1 cellular context compared by ENCODE assay signal in genomic region chr5:143405063-143405746, GRCh38.
A peak's percentile ranks its signal among the peaks of the same experiment; 100 is the strongest.
TF ChIP-seq lines count a peak whose summit lies in the region.

No MANE protein-coding gene starts in this region.

TF ChIP-seq in HepG2, 621 proteins besides CTCF, POLR2A, EP300 and RAD21 (continued from another document and continues in another):
- TF ChIP-seq, protein P1, sequence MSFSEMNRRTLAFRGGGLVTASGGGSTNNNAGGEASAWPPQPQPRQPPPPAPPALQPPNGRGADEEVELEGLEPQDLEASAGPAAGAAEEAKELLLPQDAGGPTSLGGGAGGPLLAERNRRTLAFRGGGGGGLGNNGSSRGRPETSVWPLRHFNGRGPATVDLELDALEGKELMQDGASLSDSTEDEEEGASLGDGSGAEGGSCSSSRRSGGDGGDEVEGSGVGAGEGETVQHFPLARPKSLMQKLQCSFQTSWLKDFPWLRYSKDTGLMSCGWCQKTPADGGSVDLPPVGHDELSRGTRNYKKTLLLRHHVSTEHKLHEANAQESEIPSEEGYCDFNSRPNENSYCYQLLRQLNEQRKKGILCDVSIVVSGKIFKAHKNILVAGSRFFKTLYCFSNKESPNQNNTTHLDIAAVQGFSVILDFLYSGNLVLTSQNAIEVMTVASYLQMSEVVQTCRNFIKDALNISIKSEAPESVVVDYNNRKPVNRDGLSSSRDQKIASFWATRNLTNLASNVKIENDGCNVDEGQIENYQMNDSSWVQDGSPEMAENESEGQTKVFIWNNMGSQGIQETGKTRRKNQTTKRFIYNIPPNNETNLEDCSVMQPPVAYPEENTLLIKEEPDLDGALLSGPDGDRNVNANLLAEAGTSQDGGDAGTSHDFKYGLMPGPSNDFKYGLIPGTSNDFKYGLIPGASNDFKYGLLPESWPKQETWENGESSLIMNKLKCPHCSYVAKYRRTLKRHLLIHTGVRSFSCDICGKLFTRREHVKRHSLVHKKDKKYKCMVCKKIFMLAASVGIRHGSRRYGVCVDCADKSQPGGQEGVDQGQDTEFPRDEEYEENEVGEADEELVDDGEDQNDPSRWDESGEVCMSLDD (CRISPR knock-in tag; IDR thresholded peaks at IDR 0.05; ENCODE audit: borderline replicate concordance): 0 out of 2 replicates have a peak, but pooled peaks have one; percentile 53
- TF ChIP-seq ZNF761 (CRISPR knock-in tag; conservative IDR thresholded peaks at IDR 0.05) (peak; percentile 68; the same call in 1 of the 2 replicates), SIX4 (CRISPR knock-in tag; IDR thresholded peaks at IDR 0.05) (0 out of 2 replicates have a peak, but pooled peaks have one; percentile 19), ZNF747 (CRISPR knock-in tag; IDR thresholded peaks at IDR 0.05; ENCODE audit: borderline replicate concordance) (peak; percentile 56; the same call in 1 of the 2 replicates), ZKSCAN1 (IDR thresholded peaks at IDR 0.05; ENCODE audit: low read length) (no peak), GPN1 (CRISPR knock-in tag; IDR thresholded peaks at IDR 0.05; ENCODE audit: borderline replicate concordance) (no peak; the same call in 1 of the 2 replicates), ZNF616 (CRISPR knock-in tag; IDR thresholded peaks at IDR 0.05; ENCODE audit: low read depth) (no peak), ZNF513 (CRISPR knock-in tag; conservative IDR thresholded peaks at IDR 0.05) (no peak), IRF1 (CRISPR knock-in tag; IDR thresholded peaks at IDR 0.05; ENCODE audit: low read depth) (no peak), POGZ (CRISPR knock-in tag; IDR thresholded peaks at IDR 0.05) (peak; percentile 97), NPAS2 (CRISPR knock-in tag; IDR thresholded peaks at IDR 0.05; ENCODE audit: borderline replicate concordance) (no peak), ZC3H4 (CRISPR knock-in tag; IDR thresholded peaks at IDR 0.05; ENCODE audit: borderline replicate concordance) (no peak), ZNF557 (CRISPR knock-in tag; IDR thresholded peaks at IDR 0.05) (no peak), GATAD2A (CRISPR knock-in tag; IDR thresholded peaks at IDR 0.05) (peak; percentile 59), ZNF75D (CRISPR knock-in tag; IDR thresholded peaks at IDR 0.05; ENCODE audit: borderline replicate concordance) (no peak), ZSCAN30 (CRISPR knock-in tag; IDR thresholded peaks at IDR 0.05) (no peak), TAF15 (IDR thresholded peaks at IDR 0.05; ENCODE audit: low read depth, low read length, poor library complexity, severe bottlenecking) (no peak), HOXA5 (CRISPR knock-in tag; IDR thresholded peaks at IDR 0.05) (no peak), NCOA5 (CRISPR knock-in tag; IDR thresholded peaks at IDR 0.05) (no peak), ZNF235 (CRISPR knock-in tag; IDR thresholded peaks at IDR 0.05; ENCODE audit: borderline replicate concordance) (peak; percentile 75; the same call in 1 of the 2 replicates), KDM5B (CRISPR knock-in tag; IDR thresholded peaks at IDR 0.05; ENCODE audit: borderline replicate concordance) (peak; percentile 92), ZFAT (CRISPR knock-in tag; conservative IDR thresholded peaks at IDR 0.05) (no peak), SRF (IDR thresholded peaks at IDR 0.05; ENCODE audit: low read depth, low read length) (no peak), SMARCE1 (IDR thresholded peaks at IDR 0.05; ENCODE audit: borderline replicate concordance) (no peak), MLX (CRISPR knock-in tag; IDR thresholded peaks at IDR 0.05) (no peak), ZNF605 (CRISPR knock-in tag; IDR thresholded peaks at IDR 0.05) (peak; percentile 93), BCL3 (CRISPR knock-in tag; IDR thresholded peaks at IDR 0.05) (peak; percentile 82; the same call in 1 of the 2 replicates), RBM39 (IDR thresholded peaks at IDR 0.05; ENCODE audit: low read depth, low read length, poor library complexity, severe bottlenecking) (peak; percentile 70), BHLHE40 (IDR thresholded peaks at IDR 0.05; ENCODE audit: low read length) (no peak), CCAR2 (optimal IDR thresholded peaks at IDR 0.05; ENCODE audit: low read depth, low read length) (no peak), GPBP1L1 (CRISPR knock-in tag; IDR thresholded peaks at IDR 0.05) (no peak), ZNF256 (CRISPR knock-in tag; conservative IDR thresholded peaks at IDR 0.05) (no peak), KDM5A (IDR thresholded peaks at IDR 0.05; ENCODE audit: borderline replicate concordance, low read length) (no peak; the same call in 1 of the 2 replicates), MIXL1 (CRISPR knock-in tag; IDR thresholded peaks at IDR 0.05) (0 out of 2 replicates have a peak, but pooled peaks have one; percentile 44), ZNF781 (CRISPR knock-in tag; IDR thresholded peaks at IDR 0.05; ENCODE audit: borderline replicate concordance, not compliant biosample characterization) (peak; percentile 86), RXRB (CRISPR knock-in tag; IDR thresholded peaks at IDR 0.05; ENCODE audit: borderline replicate concordance) (0 out of 2 replicates have a peak, but pooled peaks have one; percentile 41), KLF15 (CRISPR knock-in tag; IDR thresholded peaks at IDR 0.05; ENCODE audit: borderline replicate concordance) (peak; percentile 13; the same call in 1 of the 2 replicates), ZNF432 (CRISPR knock-in tag; IDR thresholded peaks at IDR 0.05; ENCODE audit: borderline replicate concordance) (no peak), PAWR (CRISPR knock-in tag; IDR thresholded peaks at IDR 0.05; ENCODE audit: borderline replicate concordance) (no peak), ZNF350 (CRISPR knock-in tag; IDR thresholded peaks at IDR 0.05; ENCODE audit: borderline replicate concordance, low read depth) (peak; percentile 88), ZNF580 (CRISPR knock-in tag; IDR thresholded peaks at IDR 0.05; ENCODE audit: borderline replicate concordance, low read depth) (peak; percentile 48; the same call in 1 of the 2 replicates), ZNF782 (CRISPR knock-in tag; IDR thresholded peaks at IDR 0.05; ENCODE audit: borderline replicate concordance) (no peak), IRX3 (CRISPR knock-in tag; IDR thresholded peaks at IDR 0.05; ENCODE audit: borderline replicate concordance, low read depth) (no peak), MIER2 (CRISPR knock-in tag; IDR thresholded peaks at IDR 0.05) (peak; percentile 34; the same call in 1 of the 2 replicates), NKX3-1 (CRISPR knock-in tag; IDR thresholded peaks at IDR 0.05) (no peak), NBN (conservative IDR thresholded peaks at IDR 0.05) (no peak), THAP8 (CRISPR knock-in tag; IDR thresholded peaks at IDR 0.05; ENCODE audit: borderline replicate concordance) (no peak), ASH2L (IDR thresholded peaks at IDR 0.05; ENCODE audit: insufficient read length, low read depth, low read length) (peak; percentile 73)
- TF ChIP-seq, protein P2, sequence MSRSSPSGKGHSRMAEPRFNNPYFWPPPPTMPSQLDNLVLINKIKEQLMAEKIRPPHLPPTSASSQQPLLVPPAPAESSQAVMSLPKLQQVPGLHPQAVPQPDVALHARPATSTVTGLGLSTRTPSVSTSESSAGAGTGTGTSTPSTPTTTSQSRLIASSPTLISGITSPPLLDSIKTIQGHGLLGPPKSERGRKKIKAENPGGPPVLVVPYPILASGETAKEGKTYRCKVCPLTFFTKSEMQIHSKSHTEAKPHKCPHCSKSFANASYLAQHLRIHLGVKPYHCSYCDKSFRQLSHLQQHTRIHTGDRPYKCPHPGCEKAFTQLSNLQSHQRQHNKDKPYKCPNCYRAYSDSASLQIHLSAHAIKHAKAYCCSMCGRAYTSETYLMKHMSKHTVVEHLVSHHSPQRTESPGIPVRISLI (CRISPR knock-in tag; IDR thresholded peaks at IDR 0.05; ENCODE audit: borderline replicate concordance): no peak
- TF ChIP-seq, protein P3, sequence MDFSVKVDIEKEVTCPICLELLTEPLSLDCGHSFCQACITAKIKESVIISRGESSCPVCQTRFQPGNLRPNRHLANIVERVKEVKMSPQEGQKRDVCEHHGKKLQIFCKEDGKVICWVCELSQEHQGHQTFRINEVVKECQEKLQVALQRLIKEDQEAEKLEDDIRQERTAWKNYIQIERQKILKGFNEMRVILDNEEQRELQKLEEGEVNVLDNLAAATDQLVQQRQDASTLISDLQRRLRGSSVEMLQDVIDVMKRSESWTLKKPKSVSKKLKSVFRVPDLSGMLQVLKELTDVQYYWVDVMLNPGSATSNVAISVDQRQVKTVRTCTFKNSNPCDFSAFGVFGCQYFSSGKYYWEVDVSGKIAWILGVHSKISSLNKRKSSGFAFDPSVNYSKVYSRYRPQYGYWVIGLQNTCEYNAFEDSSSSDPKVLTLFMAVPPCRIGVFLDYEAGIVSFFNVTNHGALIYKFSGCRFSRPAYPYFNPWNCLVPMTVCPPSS (IDR thresholded peaks at IDR 0.05): no peak
- TF ChIP-seq, protein P4, sequence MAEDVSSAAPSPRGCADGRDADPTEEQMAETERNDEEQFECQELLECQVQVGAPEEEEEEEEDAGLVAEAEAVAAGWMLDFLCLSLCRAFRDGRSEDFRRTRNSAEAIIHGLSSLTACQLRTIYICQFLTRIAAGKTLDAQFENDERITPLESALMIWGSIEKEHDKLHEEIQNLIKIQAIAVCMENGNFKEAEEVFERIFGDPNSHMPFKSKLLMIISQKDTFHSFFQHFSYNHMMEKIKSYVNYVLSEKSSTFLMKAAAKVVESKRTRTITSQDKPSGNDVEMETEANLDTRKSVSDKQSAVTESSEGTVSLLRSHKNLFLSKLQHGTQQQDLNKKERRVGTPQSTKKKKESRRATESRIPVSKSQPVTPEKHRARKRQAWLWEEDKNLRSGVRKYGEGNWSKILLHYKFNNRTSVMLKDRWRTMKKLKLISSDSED (CRISPR knock-in tag; IDR thresholded peaks at IDR 0.05): no peak
- TF ChIP-seq, protein P5, sequence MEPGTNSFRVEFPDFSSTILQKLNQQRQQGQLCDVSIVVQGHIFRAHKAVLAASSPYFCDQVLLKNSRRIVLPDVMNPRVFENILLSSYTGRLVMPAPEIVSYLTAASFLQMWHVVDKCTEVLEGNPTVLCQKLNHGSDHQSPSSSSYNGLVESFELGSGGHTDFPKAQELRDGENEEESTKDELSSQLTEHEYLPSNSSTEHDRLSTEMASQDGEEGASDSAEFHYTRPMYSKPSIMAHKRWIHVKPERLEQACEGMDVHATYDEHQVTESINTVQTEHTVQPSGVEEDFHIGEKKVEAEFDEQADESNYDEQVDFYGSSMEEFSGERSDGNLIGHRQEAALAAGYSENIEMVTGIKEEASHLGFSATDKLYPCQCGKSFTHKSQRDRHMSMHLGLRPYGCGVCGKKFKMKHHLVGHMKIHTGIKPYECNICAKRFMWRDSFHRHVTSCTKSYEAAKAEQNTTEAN (CRISPR knock-in tag; conservative IDR thresholded peaks at IDR 0.05): no peak
- TF ChIP-seq, protein P6, sequence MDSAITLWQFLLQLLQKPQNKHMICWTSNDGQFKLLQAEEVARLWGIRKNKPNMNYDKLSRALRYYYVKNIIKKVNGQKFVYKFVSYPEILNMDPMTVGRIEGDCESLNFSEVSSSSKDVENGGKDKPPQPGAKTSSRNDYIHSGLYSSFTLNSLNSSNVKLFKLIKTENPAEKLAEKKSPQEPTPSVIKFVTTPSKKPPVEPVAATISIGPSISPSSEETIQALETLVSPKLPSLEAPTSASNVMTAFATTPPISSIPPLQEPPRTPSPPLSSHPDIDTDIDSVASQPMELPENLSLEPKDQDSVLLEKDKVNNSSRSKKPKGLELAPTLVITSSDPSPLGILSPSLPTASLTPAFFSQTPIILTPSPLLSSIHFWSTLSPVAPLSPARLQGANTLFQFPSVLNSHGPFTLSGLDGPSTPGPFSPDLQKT (CRISPR knock-in tag; IDR thresholded peaks at IDR 0.05; ENCODE audit: borderline replicate concordance): no peak
